18 cellular contexts compared by ENCODE assay signal in the genomic region with DNA sequence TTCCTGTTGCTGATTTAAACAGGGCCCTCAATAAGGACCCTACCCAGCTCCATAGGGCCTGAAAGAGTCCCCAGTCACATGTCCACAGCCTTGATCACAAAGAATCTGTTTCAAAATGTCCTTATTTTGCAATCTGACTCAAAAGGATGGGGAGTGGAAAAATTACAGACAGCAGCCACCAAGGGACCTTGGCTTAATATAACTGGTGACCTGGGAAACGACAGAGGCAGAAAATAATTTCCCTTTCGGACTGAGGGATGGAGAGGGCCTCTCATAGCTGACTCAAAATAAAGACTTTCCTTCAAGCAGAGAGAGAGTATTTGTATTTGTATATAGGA.
A peak's percentile ranks its signal among the peaks of the same experiment; 100 is the strongest.
DNase-seq lines count a peak whose midpoint lies in the region; ATAC-seq and TF ChIP-seq lines count a peak whose summit lies in the region.
"Had no signal": no experiment of that assay in that cellular context is flagged by ENCODE, and none has a peak within 500 bp of the region (broad histone marks: within the 10 kb centered on the region; RNA-seq: fewer than 3 reads in every experiment).

No MANE protein-coding gene starts in this region.

- no peak overlapping the region for H3K4me2 ChIP-seq in BLaER1

- H3K9me3 ChIP-seq in BLaER1 (0 out of 2 replicates have a peak, but pooled peaks cover 8% of the 10 kb centered on the region), right atrium auricular region (no peaks in the 10 kb centered on the region), gastrocnemius medialis (no peaks in the 10 kb centered on the region)
- H3K9me3 ChIP-seq: pancreas had no signal

- no peaks in the 10 kb centered on the region for H3K4me1 Mint-ChIP-seq in activated CD4-positive, alpha-beta memory T cell treated with anti-CD3 and anti-CD28 coated beads for 36 hours (ENCODE audit: low read depth)

- H3K27me3 ChIP-seq in BLaER1 (no peaks in the 10 kb centered on the region), right atrium auricular region (no peaks in the 10 kb centered on the region), gastrocnemius medialis (no peaks in the 10 kb centered on the region)
- H3K27me3 ChIP-seq: pancreas had no signal

- POLR2A ChIA-PET in activated CD4-positive, alpha-beta memory T cell treated with anti-CD3 and anti-CD28 coated beads for 36 hours (lab: Charles Lee) = no interaction called here

- H3K4me3 Mint-ChIP-seq in activated CD4-positive, alpha-beta memory T cell treated with anti-CD3 and anti-CD28 coated beads for 36 hours = no peak overlapping the region

- in situ Hi-C loops in gastrocnemius medialis (cut with MboI; ENCODE audit: low sequenced_read_pairs in 4 of 4) = loop anchor here in 1 of 4 donors (10.0 kb wide), 1 partner anchor 50 kb away; no protein-coding TSS in a partner anchor

- 0 out of 2 replicates have a peak overlapping the region, but pooled peaks have one; percentile 24 for H3K9ac ChIP-seq in BLaER1

- H4K20me1 ChIP-seq in BLaER1 = no peaks in the 10 kb centered on the region

- H3K36me3 ChIP-seq in BLaER1 (no peaks in the 10 kb centered on the region), right atrium auricular region (no peaks in the 10 kb centered on the region), gastrocnemius medialis (no peaks in the 10 kb centered on the region)
- H3K36me3 ChIP-seq: pancreas had no signal

- no peaks in the 10 kb centered on the region for H3K36me3 Mint-ChIP-seq in activated CD4-positive, alpha-beta memory T cell treated with anti-CD3 and anti-CD28 coated beads for 36 hours

- H3K4me1 ChIP-seq in BLaER1 = peaks cover 39% of the 10 kb centered on the region
- peaks cover 0 to 39% of the 10 kb centered on the region in 2 donors for H3K4me1 ChIP-seq in right atrium auricular region
- peaks cover 25 to 33% of the 10 kb centered on the region in 2 donors for H3K4me1 ChIP-seq in gastrocnemius medialis

- H3K4me3 ChIP-seq in BLaER1 (no peak overlapping the region), right atrium auricular region (no peak overlapping the region), gastrocnemius medialis (no peak overlapping the region)
- H3K4me3 ChIP-seq: K562, pancreas had no signal

- intact Hi-C loops in gastrocnemius medialis (cut with DNase I; ENCODE audit: low total_unique reads) = loop anchor here (2.0 to 5.0 kb wide), 2 partner anchors 22 to 207 kb away; no protein-coding TSS in a partner anchor
- intact Hi-C loops in activated CD4-positive, alpha-beta memory T cell treated with anti-CD3 and anti-CD28 coated beads for 36 hours (cut with micrococcal nuclease) = loop anchor here (5.0 kb wide), 1 partner anchor 357 kb away; the partner anchor contains the start of gene MCFD2

- no peaks in the 10 kb centered on the region for H3K27me3 Mint-ChIP-seq in activated CD4-positive, alpha-beta memory T cell treated with anti-CD3 and anti-CD28 coated beads for 36 hours

- no peak for TF ChIP-seq POLR2A in gastrocnemius medialis (IDR thresholded peaks at IDR 0.05)
- TF ChIP-seq POLR2A in GM18505 (IDR thresholded peaks at IDR 0.05; ENCODE audit: borderline replicate concordance, extremely low read depth, insufficient read depth, insufficient read length) = no peak

- ATAC-seq in gastrocnemius medialis (peak; percentile 5 to 6), GM18505 (IDR thresholded peaks at IDR 0.05; ENCODE audit: unreplicated experiment) (no peak), HG02588 (IDR thresholded peaks at IDR 0.05; ENCODE audit: unreplicated experiment) (no peak)
- ATAC-seq: K562; pancreas; stimulated activated naive CD8-positive, alpha-beta T cell treated with anti-CD3 and anti-CD28 coated beads, Interleukin-15, Interleukin-2, amounts not matched to agents 100 U/mL and 50 U/mL, for 24 hours had no signal

- no peak for TF ChIP-seq CTCF in right atrium auricular region (IDR thresholded peaks at IDR 0.05)
- TF ChIP-seq CTCF in gastrocnemius medialis (IDR thresholded peaks at IDR 0.05 in 4 of 5, conservative IDR thresholded peaks at IDR 0.05 in 1 of 5) = no peak

- DNase-seq in right atrium auricular region (ENCODE audit: low spot score) (no peak), gastrocnemius medialis (no peak), HCEC 1CT (no peak)
- DNase-seq in activated CD4-positive, alpha-beta memory T cell treated with anti-CD3 and anti-CD28 coated beads for 36 hours = no peak
- DNase-seq: activated effector memory CD4-positive, alpha-beta T cell treated with Interleukin-2 at 50 U/mL for 16 hours; left cardiac atrium; NCI-H1092 treated with DMSO at 0.1 percent for 48 hours; NK-92 treated with Interleukin-12 subunit alpha and Interleukin-12 subunit beta, amount 100 ng/mL, for 24 hours; pancreas; stimulated activated CD4-positive, alpha-beta T cell treated with anti-CD3 and anti-CD28 coated beads, Interleukin-12 subunit alpha, Interleukin-12 subunit beta, amount 100 ng/mL, for 4 hours; stimulated activated naive CD8-positive, alpha-beta T cell treated with anti-CD3 and anti-CD28 coated beads, Interleukin-15, Interleukin-2, amounts not matched to agents 100 U/mL and 50 U/mL, for 24 hours; T-helper 2 cell had no signal

- no peaks in the 10 kb centered on the region for H3K9me3 Mint-ChIP-seq in activated CD4-positive, alpha-beta memory T cell treated with anti-CD3 and anti-CD28 coated beads for 36 hours

- no peak overlapping the region for H3K27ac ChIP-seq in BLaER1
- peak overlapping the region; percentile 76 for H3K27ac ChIP-seq in angular gyrus (ENCODE audit: low read depth, low read length)
- H3K27ac ChIP-seq in right atrium auricular region = peak overlapping the region; percentile 75 to 77
- H3K27ac ChIP-seq in gastrocnemius medialis = peak overlapping the region; percentile 76 to 83 (median 78)
- H3K27ac ChIP-seq: HL-60 had no signal

- no peak overlapping the region for H3K27ac Mint-ChIP-seq in activated CD4-positive, alpha-beta memory T cell treated with anti-CD3 and anti-CD28 coated beads for 36 hours

- CTCF ChIA-PET in activated CD4-positive, alpha-beta memory T cell treated with anti-CD3 and anti-CD28 coated beads for 36 hours (lab: Charles Lee) = no interaction called here

Comparison
In these comparisons a context has a peak if more than half of its experiments do, and no peak if none do; other contexts are left out.
1. ATAC-seq: peak in gastrocnemius medialis (2 of 2); none in GM18505 (single experiment) and HG02588 (single experiment).